ENCODE assay signal across 8 cellular contexts in genomic region chr10:114767589-114768393, GRCh38. TPM values are rescaled to one million over a fixed set of nuclear protein-coding genes. Genes with fewer than 3 reads are reported as not detected.
A peak's percentile ranks its signal among the peaks of the same experiment; 100 is the strongest.
DNase-seq lines count a peak whose midpoint lies in the region; ATAC-seq, FAIRE-seq and TF ChIP-seq lines count a peak whose summit lies in the region.

No MANE protein-coding gene starts in this region.

- H3K36me3 ChIP-seq in GM06990 (ENCODE audit: control insufficient read depth, insufficient read depth, low read length): no peaks in the 10 kb centered on the region
- no peaks in the 10 kb centered on the region for H3K36me3 ChIP-seq in KMS-11 (ENCODE audit: insufficient read depth)
- H3K36me3 ChIP-seq in body of pancreas (replicated peaks in 1 of 2; ENCODE audit: insufficient read depth in 1 of 2, low read depth in 2 of 2): no peaks in the 10 kb centered on the region

- ATAC-seq in body of pancreas: peak; percentile 74
- no peak for ATAC-seq in HG03280 (IDR thresholded peaks at IDR 0.05; ENCODE audit: unreplicated experiment)

- DNase-seq in GM06990 (ENCODE audit: extremely low read depth, insufficient read length) (peak; percentile 3), body of pancreas (peak; percentile 57 to 76 (median 68)), iPS-NIHi7 (ENCODE audit: extremely low spot score) (peak; percentile 71), H54 (ENCODE audit: insufficient read length, low spot score) (no peak), KG1 (lab: John Stamatoyannopoulos, UW) (no peak)
- peak; percentile 13 for DNase-seq in stimulated activated CD4-positive, alpha-beta T cell treated with anti-CD3 and anti-CD28 coated beads, Interleukin-4, amount 100 ng/mL, for 1 hour

- intact Hi-C loops in body of pancreas (cut with DNase I): no loop called here

- H3K27me3 ChIP-seq in GM06990 (replicated peaks; ENCODE audit: control insufficient read depth, insufficient read depth, low read length) (no peaks in the 10 kb centered on the region; the same call in 1 of the 2 replicates), KMS-11 (ENCODE audit: insufficient read depth, low read depth) (no peaks in the 10 kb centered on the region), body of pancreas (no peaks in the 10 kb centered on the region)

- H3K9me3 ChIP-seq in body of pancreas: no peaks in the 10 kb centered on the region

- no peaks in the 10 kb centered on the region for H3K79me2 ChIP-seq in KMS-11 (ENCODE audit: insufficient read depth, low read depth)

- H3K9ac ChIP-seq in KMS-11: peak overlapping the region; percentile 9; the same call in 1 of the 2 replicates

- no peak for TF ChIP-seq CTCF in GM06990 (IDR thresholded peaks at IDR 0.05; ENCODE audit: insufficient read depth, low read length, poor library complexity, severe bottlenecking)
- TF ChIP-seq CTCF in KMS-11 (conservative IDR thresholded peaks at IDR 0.05; ENCODE audit: low read depth, low read length): no peak
- no peak for TF ChIP-seq CTCF in body of pancreas (IDR thresholded peaks at IDR 0.05)

- peak overlapping the region; percentile 78; the same call in 1 of the 2 replicates for H2AFZ ChIP-seq in KMS-11 (ENCODE audit: low read depth)

- FAIRE-seq in H54 (lab: Jason Lieb, UNC): no peak

- H4K20me1 ChIP-seq in KMS-11 (ENCODE audit: insufficient read depth): no peaks in the 10 kb centered on the region

- peak overlapping the region; percentile 83 for H3K4me2 ChIP-seq in KMS-11

- TF ChIP-seq POLR2A in body of pancreas (IDR thresholded peaks at IDR 0.05) (no peak), H54 (IDR thresholded peaks at IDR 0.05; ENCODE audit: low read depth, low read length) (no peak)

- H3K4me3 ChIP-seq in GM06990 (replicated peaks; ENCODE audit: low read depth, low read length) (peak overlapping the region; percentile 47), KMS-11 (IDR thresholded peaks at IDR 0.05; ENCODE audit: insufficient read depth, low read depth, low read length) (no peak overlapping the region), body of pancreas (peak overlapping the region; percentile 65 to 73)

- H3K27ac ChIP-seq in KMS-11 (no peak overlapping the region), body of pancreas (peak overlapping the region; percentile 40 to 67 (median 56))

- 0 to 3% methylated on average over 11 to 75 of the region's 83 CpGs for WGBS in body of pancreas, 2 donors

- H3K4me1 ChIP-seq in KMS-11 (ENCODE audit: low read depth, poor library complexity, severe bottlenecking): peaks cover 8% of the 10 kb centered on the region
- H3K4me1 ChIP-seq in body of pancreas: peaks cover 14% of the 10 kb centered on the region

RNA-seq across cellular contexts. Expression of gene FHIP2A, which starts 53.8 kb away (rescaled TPM):
- total RNA-seq in body of pancreas: 10 to 100 TPM; 14.8 to 19.8 TPM

Comparison
In these comparisons a context has a peak if more than half of its experiments do, and no peak if none do; other contexts are left out.
1. DNase-seq: peak in GM06990 (single experiment), body of pancreas (4 of 4), iPS-NIHi7 (single experiment) and stimulated activated CD4-positive, alpha-beta T cell treated with anti-CD3 and anti-CD28 coated beads, Interleukin-4, amount 100 ng/mL, for 1 hour (single experiment); none in H54 (single experiment) and KG1 (single experiment).